1 cellular context compared by ENCODE assay signal in the genomic region with DNA sequence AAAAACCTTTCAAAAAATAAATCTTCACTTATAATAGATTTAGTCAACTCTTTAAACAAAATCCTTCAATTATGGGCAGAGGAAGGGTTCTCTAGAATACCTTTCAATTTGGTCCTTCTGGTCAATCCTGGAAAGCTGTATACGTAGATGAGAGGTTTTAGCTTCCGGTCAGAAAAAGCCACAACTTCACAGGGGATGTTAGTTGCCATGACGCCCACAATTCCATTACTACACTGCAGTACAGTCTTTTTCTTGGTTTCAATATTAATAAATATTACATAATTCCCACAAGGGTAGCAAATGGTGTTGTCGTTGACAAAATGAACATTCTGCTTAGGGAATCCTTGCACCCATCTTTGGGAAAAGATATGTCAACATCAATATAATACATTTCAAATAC.
TF ChIP-seq lines count a peak whose summit lies in the region.

No MANE protein-coding gene starts in this region.

TF ChIP-seq in HCT116, 20 proteins besides CTCF, POLR2A, EP300 and RAD21:
- TF ChIP-seq SIN3A (IDR thresholded peaks at IDR 0.05; ENCODE audit: low read depth), result no peak
- TF ChIP-seq SP1 (IDR thresholded peaks at IDR 0.05; ENCODE audit: low read depth), result no peak
- TF ChIP-seq EZH2 (IDR thresholded peaks at IDR 0.05), result no peak
- TF ChIP-seq ZNF274 (IDR thresholded peaks at IDR 0.05; ENCODE audit: low read depth, low read length), result no peak
- TF ChIP-seq FOSL1 (IDR thresholded peaks at IDR 0.05; ENCODE audit: low read depth), result no peak
- no peak for TF ChIP-seq POLR2AphosphoS5 (IDR thresholded peaks at IDR 0.05; ENCODE audit: low read depth, low read length)
- TF ChIP-seq EGR1 (IDR thresholded peaks at IDR 0.05; ENCODE audit: low read depth), result no peak
- TF ChIP-seq, protein P1, sequence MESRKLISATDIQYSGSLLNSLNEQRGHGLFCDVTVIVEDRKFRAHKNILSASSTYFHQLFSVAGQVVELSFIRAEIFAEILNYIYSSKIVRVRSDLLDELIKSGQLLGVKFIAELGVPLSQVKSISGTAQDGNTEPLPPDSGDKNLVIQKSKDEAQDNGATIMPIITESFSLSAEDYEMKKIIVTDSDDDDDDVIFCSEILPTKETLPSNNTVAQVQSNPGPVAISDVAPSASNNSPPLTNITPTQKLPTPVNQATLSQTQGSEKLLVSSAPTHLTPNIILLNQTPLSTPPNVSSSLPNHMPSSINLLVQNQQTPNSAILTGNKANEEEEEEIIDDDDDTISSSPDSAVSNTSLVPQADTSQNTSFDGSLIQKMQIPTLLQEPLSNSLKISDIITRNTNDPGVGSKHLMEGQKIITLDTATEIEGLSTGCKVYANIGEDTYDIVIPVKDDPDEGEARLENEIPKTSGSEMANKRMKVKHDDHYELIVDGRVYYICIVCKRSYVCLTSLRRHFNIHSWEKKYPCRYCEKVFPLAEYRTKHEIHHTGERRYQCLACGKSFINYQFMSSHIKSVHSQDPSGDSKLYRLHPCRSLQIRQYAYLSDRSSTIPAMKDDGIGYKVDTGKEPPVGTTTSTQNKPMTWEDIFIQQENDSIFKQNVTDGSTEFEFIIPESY (IDR thresholded peaks at IDR 0.05; ENCODE audit: extremely low read depth, insufficient replicate concordance, low read length), result no peak
- no peak for TF ChIP-seq JUND (IDR thresholded peaks at IDR 0.05)
- no peak for TF ChIP-seq ELF1 (IDR thresholded peaks at IDR 0.05; ENCODE audit: borderline replicate concordance, low read depth)
- TF ChIP-seq TCF7L2 (IDR thresholded peaks at IDR 0.05; ENCODE audit: borderline replicate concordance, extremely low read depth, insufficient read depth, insufficient read length), result no peak
- no peak for TF ChIP-seq CBX3 (IDR thresholded peaks at IDR 0.05; ENCODE audit: low read depth)
